Comparison of ENCODE assay signal across 26 cellular contexts in the genomic region with DNA sequence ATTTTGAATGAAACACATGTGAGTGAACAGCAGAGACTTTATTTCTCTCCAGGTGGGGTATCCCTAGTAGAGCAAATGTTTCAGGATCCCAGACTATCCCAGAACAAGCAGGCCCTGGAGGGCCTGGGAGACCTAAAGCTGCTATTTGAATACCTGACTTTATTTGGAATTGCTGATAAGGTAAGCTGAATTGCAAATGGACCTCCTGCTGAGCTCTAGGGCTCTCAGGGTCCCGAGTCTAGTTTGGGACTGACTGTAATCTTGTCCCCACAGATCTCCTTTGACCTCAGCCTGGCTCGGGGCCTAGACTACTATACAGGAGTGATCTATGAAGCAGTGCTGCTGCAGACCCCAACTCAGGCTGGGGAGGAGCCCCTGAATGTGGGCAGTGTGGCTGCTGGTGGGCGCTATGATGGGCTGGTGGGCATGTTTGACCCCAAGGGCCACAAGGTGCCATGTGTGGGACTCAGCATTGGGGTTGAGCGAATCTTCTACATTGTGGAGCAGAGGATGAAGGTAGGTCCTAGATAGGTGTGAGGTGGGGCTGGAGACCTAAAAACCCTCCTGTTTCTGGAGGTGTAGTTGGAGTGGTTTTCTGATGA. TPM values are rescaled to one million over a fixed set of nuclear protein-coding genes. Genes with fewer than 3 reads are reported as not detected.
DNase-seq lines count a peak whose midpoint lies in the region; ATAC-seq and TF ChIP-seq lines count a peak whose summit lies in the region.
"Had no signal": no experiment of that assay in that cellular context is flagged by ENCODE, and none has a peak within 500 bp of the region (broad histone marks: within the 10 kb centered on the region; RNA-seq: fewer than 3 reads in every experiment).

No MANE protein-coding gene starts in this region.

- no peak overlapping the region for H3K4ac ChIP-seq in mesendoderm (ENCODE audit: low read depth, low read length)

- DNase-seq in activated T-cell treated with anti-CD3 and anti-CD28 coated beads, Interleukin-2, amount 50 U/mL, for 24 hours: no peak
- no peak for DNase-seq in activated T-cell treated with anti-CD3 and anti-CD28 coated beads, Interleukin-2, amount 50 U/mL, for 1 hour
- DNase-seq in Caco-2 (no peak), mesendoderm (peak; percentile 76), occipital lobe (lab: John Stamatoyannopoulos, UW) (no peak), germinal center (ENCODE audit: low spot score) (no peak), type B pancreatic cell (ENCODE audit: extremely low spot score, unreplicated experiment) (no peak)
- DNase-seq: CD4-positive, alpha-beta T cell; DMS53; HCEC 1CT; NCI-H1048; NCI-H1417; NCI-H1694; NCI-H2029 treated with DMSO at 0.1 percent for 48 hours; NCI-H446 treated with DMSO at 0.1 percent for 48 hours; NCI-H526; NCI-H82; NK-92 treated with Interleukin-12 subunit alpha and Interleukin-12 subunit beta, amount 100 ng/mL, for 24 hours; PC-9; Right ventricle myocardium superior; RPMI8226 had no signal

- H2BK15ac ChIP-seq in mesendoderm (replicated peaks; ENCODE audit: low read depth): no peak overlapping the region

- intact Hi-C loops in Caco-2 (cut with micrococcal nuclease; ENCODE audit: unreplicated experiment): no loop called here

- no peak overlapping the region for H4K8ac ChIP-seq in mesendoderm (ENCODE audit: low read depth, low read length)

- no peak overlapping the region for H3K27ac ChIP-seq in mesendoderm (ENCODE audit: low read depth, low read length)
- H3K27ac ChIP-seq: BLaER1 treated with 17β-estradiol and CSF1 and Interleukin-3, amounts not matched to agents 10 nM and 100 nM; HL-60; PC-9; SJSA1 had no signal

- H3K9me3 ChIP-seq in Caco-2: no peaks in the 10 kb centered on the region
- H3K9me3 ChIP-seq: BLaER1 treated with 17β-estradiol and CSF1 and Interleukin-3, amounts not matched to agents 10 nM and 100 nM; SJSA1 had no signal

- TF ChIP-seq CTCF in Caco-2 (IDR thresholded peaks at IDR 0.05; ENCODE audit: insufficient read depth in 1 of 2, low read depth in 1 of 2, low read length in 1 of 2, severe bottlenecking in 1 of 2, unreplicated experiment in 1 of 2): no peak
- no peak for TF ChIP-seq CTCF in type B pancreatic cell (conservative IDR thresholded peaks at IDR 0.05)

- H3K79me1 ChIP-seq in mesendoderm (ENCODE audit: low read length): peaks cover 13% of the 10 kb centered on the region

- no peak overlapping the region for H3K4me3 Mint-ChIP-seq in activated T-cell treated with anti-CD3 and anti-CD28 coated beads, Interleukin-2, amount 50 U/mL, for 24 hours
- H3K4me3 Mint-ChIP-seq in Caco-2 (ENCODE audit: unreplicated experiment) (no peak overlapping the region), type B pancreatic cell (no peak overlapping the region)
- no peak overlapping the region for H3K4me3 Mint-ChIP-seq in activated T-helper 17 cell treated with anti-CD3 and anti-CD28 coated beads, Interleukin-2, amount 50 U/mL, for 72 hours
- H3K4me3 Mint-ChIP-seq: CD4-positive, alpha-beta T cell had no signal

- H3K27me3 ChIP-seq in Caco-2 (replicated peaks; ENCODE audit: control insufficient read depth, insufficient read depth, low read length): no peaks in the 10 kb centered on the region
- no peaks in the 10 kb centered on the region for H3K27me3 ChIP-seq in mesendoderm (ENCODE audit: insufficient read depth, low read length, poor library complexity)
- H3K27me3 ChIP-seq: BLaER1 treated with 17β-estradiol and CSF1 and Interleukin-3, amounts not matched to agents 10 nM and 100 nM; SJSA1 had no signal

- H3K4me1 ChIP-seq in Caco-2 (peaks cover 5% of the 10 kb centered on the region), mesendoderm (ENCODE audit: control insufficient read depth, low read depth, low read length) (peaks cover 2% of the 10 kb centered on the region)

- H3K36me3 ChIP-seq in Caco-2 (ENCODE audit: control insufficient read depth, insufficient read depth, low read length) (peaks cover 9% of the 10 kb centered on the region), mesendoderm (ENCODE audit: control insufficient read depth, insufficient read depth, low read length) (peaks cover 17% of the 10 kb centered on the region)

- no peaks in the 10 kb centered on the region for H3K27me3 Mint-ChIP-seq in activated T-cell treated with anti-CD3 and anti-CD28 coated beads, Interleukin-2, amount 50 U/mL, for 24 hours
- H3K27me3 Mint-ChIP-seq in Caco-2 (ENCODE audit: insufficient read depth, unreplicated experiment) (no peaks in the 10 kb centered on the region), type B pancreatic cell (no peaks in the 10 kb centered on the region)
- H3K27me3 Mint-ChIP-seq in activated T-helper 17 cell treated with anti-CD3 and anti-CD28 coated beads, Interleukin-2, amount 50 U/mL, for 72 hours: no peaks in the 10 kb centered on the region
- H3K27me3 Mint-ChIP-seq: CD4-positive, alpha-beta T cell had no signal

- BruUV-seq in Caco-2 (replicated peaks; lab: Mats Ljungman, UMichigan): no TSS peak

- peak overlapping the region; percentile 39 for H3K56ac ChIP-seq in mesendoderm (ENCODE audit: low read length)

- H3K27ac Mint-ChIP-seq in activated T-cell treated with anti-CD3 and anti-CD28 coated beads, Interleukin-2, amount 50 U/mL, for 24 hours: peak overlapping the region; percentile 82
- H3K27ac Mint-ChIP-seq in Caco-2 (ENCODE audit: unreplicated experiment) (peak overlapping the region; percentile 63), type B pancreatic cell (no peak overlapping the region)
- peak overlapping the region; percentile 26 for H3K27ac Mint-ChIP-seq in activated T-helper 17 cell treated with anti-CD3 and anti-CD28 coated beads, Interleukin-2, amount 50 U/mL, for 72 hours
- H3K27ac Mint-ChIP-seq: CD4-positive, alpha-beta T cell had no signal

- no CpG with 5 or more reads among the region's 4 CpGs for WGBS in mesendoderm (ENCODE audit: extremely low coverage, insufficient coverage, low lambda C conversion rate)

- no peak overlapping the region for H3K4me2 ChIP-seq in mesendoderm (ENCODE audit: low read length)
- H3K4me2 ChIP-seq: BLaER1 treated with 17β-estradiol and CSF1 and Interleukin-3, amounts not matched to agents 10 nM and 100 nM; PC-9 had no signal

- no peak overlapping the region for H4K5ac ChIP-seq in mesendoderm (ENCODE audit: low read length)

- H2AK5ac ChIP-seq in mesendoderm (ENCODE audit: low read length): no peak overlapping the region

- peaks cover 42% of the 10 kb centered on the region for H3K4me1 Mint-ChIP-seq in activated T-cell treated with anti-CD3 and anti-CD28 coated beads, Interleukin-2, amount 50 U/mL, for 24 hours (ENCODE audit: low read depth)
- H3K4me1 Mint-ChIP-seq in Caco-2 (ENCODE audit: low read depth, unreplicated experiment) (no peaks in the 10 kb centered on the region), type B pancreatic cell (ENCODE audit: unreplicated experiment) (peaks cover 20% of the 10 kb centered on the region)
- H3K4me1 Mint-ChIP-seq in activated T-helper 17 cell treated with anti-CD3 and anti-CD28 coated beads, Interleukin-2, amount 50 U/mL, for 72 hours: peaks cover 26% of the 10 kb centered on the region

- CTCF ChIA-PET in Caco-2 (lab: Charles Lee): interaction anchor here (0.6 kb wide), 1 partner anchor 23 kb away, joined by 3 read pairs; no protein-coding TSS in a partner anchor

- no peak overlapping the region for H3K18ac ChIP-seq in mesendoderm (ENCODE audit: low read length)

- no peak overlapping the region for H3K9ac ChIP-seq in mesendoderm (ENCODE audit: low read length)

- H3K4me3 ChIP-seq in Caco-2 (ENCODE audit: low read depth, low read length) (no peak overlapping the region), mesendoderm (ENCODE audit: low read length) (no peak overlapping the region)
- H3K4me3 ChIP-seq: BLaER1 treated with 17β-estradiol and CSF1 and Interleukin-3, amounts not matched to agents 10 nM and 100 nM; PC-9; SJSA1 had no signal

- no peak overlapping the region for H3K23ac ChIP-seq in mesendoderm (ENCODE audit: low read length)

- H3K9me3 Mint-ChIP-seq in activated T-cell treated with anti-CD3 and anti-CD28 coated beads, Interleukin-2, amount 50 U/mL, for 24 hours: no peaks in the 10 kb centered on the region
- H3K9me3 Mint-ChIP-seq in Caco-2 (ENCODE audit: unreplicated experiment): no peaks in the 10 kb centered on the region
- no peaks in the 10 kb centered on the region for H3K9me3 Mint-ChIP-seq in activated T-helper 17 cell treated with anti-CD3 and anti-CD28 coated beads, Interleukin-2, amount 50 U/mL, for 72 hours
- no peaks in the 10 kb centered on the region for H3K9me3 Mint-ChIP-seq in type B pancreatic cell
- H3K9me3 Mint-ChIP-seq: CD4-positive, alpha-beta T cell had no signal

- POLR2A ChIA-PET in Caco-2 (lab: Charles Lee): no interaction called here

- ATAC-seq in activated T-helper 17 cell treated with anti-CD3 and anti-CD28 coated beads, Interleukin-2, amount 50 U/mL, for 72 hours (replicated peaks): no peak

- H2BK120ac ChIP-seq in mesendoderm (ENCODE audit: low read depth, low read length): no peak overlapping the region

- H2BK5ac ChIP-seq in mesendoderm (ENCODE audit: low read length): no peak overlapping the region

- peaks cover 25% of the 10 kb centered on the region for H3K79me2 ChIP-seq in mesendoderm (ENCODE audit: control insufficient read depth, insufficient read depth, low read length)

- peaks cover 84% of the 10 kb centered on the region for H3K36me3 Mint-ChIP-seq in activated T-cell treated with anti-CD3 and anti-CD28 coated beads, Interleukin-2, amount 50 U/mL, for 24 hours (ENCODE audit: low read depth)
- H3K36me3 Mint-ChIP-seq in Caco-2 (ENCODE audit: insufficient read depth, unreplicated experiment) (peaks cover 74% of the 10 kb centered on the region), type B pancreatic cell (peaks cover 47% of the 10 kb centered on the region)
- peaks cover 92% of the 10 kb centered on the region for H3K36me3 Mint-ChIP-seq in activated T-helper 17 cell treated with anti-CD3 and anti-CD28 coated beads, Interleukin-2, amount 50 U/mL, for 72 hours (ENCODE audit: low read depth)

RNA-seq across cellular contexts. Expression of a gene that starts 3.3 kb away (rescaled TPM):
- total RNA-seq in Caco-2 (2022) (73.1 and 76.6 TPM in 2 replicates), occipital lobe (47.1 TPM), type B pancreatic cell (ENCODE audit: low replicate concordance) (57.4 and 59.0 TPM in 2 replicates)
- total RNA-seq in activated T-helper 17 cell treated with anti-CD3 and anti-CD28 coated beads, Interleukin-2, amount 50 U/mL, for 72 hours: 10 to 100 TPM; 47.5 to 58.0 TPM
- polyA plus RNA-seq in mesendoderm (2013, experiment 1 of 2): 76.8 TPM
- polyA plus RNA-seq in mesendoderm (2013, experiment 2 of 2): 76.2 TPM

RNA-seq across cellular contexts. Expression of a gene that starts 5.7 kb away (rescaled TPM):
- total RNA-seq in Caco-2 (2022): 36.5 and 38.6 TPM in 2 replicates
- total RNA-seq in activated T-helper 17 cell treated with anti-CD3 and anti-CD28 coated beads, Interleukin-2, amount 50 U/mL, for 72 hours: 10 to 100 TPM; 24.7 to 30.2 TPM
- 12.0 TPM for polyA plus RNA-seq in mesendoderm (2013, experiment 1 of 2)
- polyA plus RNA-seq in mesendoderm (2013, experiment 2 of 2): 12.3 TPM
- 31.0 TPM for total RNA-seq in occipital lobe
- 35.3 and 39.3 TPM in 2 replicates for total RNA-seq in type B pancreatic cell (ENCODE audit: low replicate concordance)

RNA-seq across cellular contexts. Expression of a gene that starts 5.8 kb away (rescaled TPM):
- total RNA-seq in Caco-2 (2022) (82.4 and 83.5 TPM in 2 replicates), occipital lobe (70.7 TPM), type B pancreatic cell (ENCODE audit: low replicate concordance) (55.3 and 67.7 TPM in 2 replicates)
- 100 to 1,000 TPM in 1 of 2 donors, 10 to 100 TPM in 1; 82.2 to 103 TPM for total RNA-seq in activated T-helper 17 cell treated with anti-CD3 and anti-CD28 coated beads, Interleukin-2, amount 50 U/mL, for 72 hours
- 55.5 TPM for polyA plus RNA-seq in mesendoderm (2013, experiment 1 of 2)
- polyA plus RNA-seq in mesendoderm (2013, experiment 2 of 2): 56.0 TPM

RNA-seq across cellular contexts. Expression of a gene that starts 23.6 kb away (rescaled TPM):
- total RNA-seq in Caco-2 (2022): 1.8 TPM in 2 replicates
- 1 to 10 TPM; 3.0 to 3.4 TPM for total RNA-seq in activated T-helper 17 cell treated with anti-CD3 and anti-CD28 coated beads, Interleukin-2, amount 50 U/mL, for 72 hours
- 1.3 TPM for polyA plus RNA-seq in mesendoderm (2013, experiment 1 of 2)
- 1.1 TPM for polyA plus RNA-seq in mesendoderm (2013, experiment 2 of 2)
- 0.31 TPM for total RNA-seq in occipital lobe
- 1.6 and 2.6 TPM in 2 replicates for total RNA-seq in type B pancreatic cell (ENCODE audit: low replicate concordance)
- total RNA-seq: G401 had no signal

RNA-seq across cellular contexts. Expression of a gene that starts 32.3 kb away (rescaled TPM):
- total RNA-seq in Caco-2 (2022) (38.8 and 40.2 TPM in 2 replicates), occipital lobe (14.2 TPM), type B pancreatic cell (ENCODE audit: low replicate concordance) (29.4 and 32.4 TPM in 2 replicates)
- 10 to 100 TPM; 38.8 TPM for total RNA-seq in activated T-helper 17 cell treated with anti-CD3 and anti-CD28 coated beads, Interleukin-2, amount 50 U/mL, for 72 hours
- polyA plus RNA-seq in mesendoderm (2013, experiment 1 of 2): 15.7 TPM
- 15.2 TPM for polyA plus RNA-seq in mesendoderm (2013, experiment 2 of 2)
